ENCODE assay signal across 11 cellular contexts in the genomic region with DNA sequence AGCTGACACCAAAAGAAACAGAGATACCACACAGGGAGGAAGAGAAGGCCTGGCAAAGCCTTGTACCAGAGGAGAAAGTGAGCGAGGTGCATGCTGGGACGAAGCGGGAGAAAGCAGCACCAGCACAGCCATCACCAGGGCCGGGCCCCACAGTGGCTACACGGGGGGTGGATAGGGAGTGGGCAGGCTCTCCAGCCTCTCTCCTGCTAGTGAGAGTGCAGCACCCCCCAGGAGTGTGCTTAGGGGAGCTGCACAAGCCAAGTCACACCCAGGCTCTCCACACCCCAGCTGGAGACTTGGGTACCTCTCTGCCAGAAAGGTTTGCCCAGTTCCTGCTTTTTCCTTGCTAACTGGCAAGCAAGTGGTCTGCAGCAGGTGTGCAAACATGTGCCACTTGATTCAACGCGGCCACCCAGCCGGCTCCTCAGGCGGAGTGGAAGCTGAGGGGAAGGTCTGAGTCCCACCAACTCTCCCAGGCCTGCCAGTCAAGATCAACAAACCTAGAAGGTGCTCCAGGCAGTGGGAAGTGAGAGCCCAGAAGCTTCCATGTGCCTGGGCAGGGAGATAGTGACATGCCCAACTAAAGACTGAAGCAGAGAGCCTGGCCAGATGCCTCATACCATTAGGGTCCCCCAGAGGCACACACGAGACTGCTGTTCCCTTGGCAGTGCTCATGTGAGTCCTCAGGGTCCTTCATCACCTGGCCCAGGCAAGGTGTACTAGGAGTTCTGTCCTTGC. TPM values are rescaled to one million over a fixed set of nuclear protein-coding genes. Genes with fewer than 3 reads are reported as not detected.
DNase-seq lines count a peak whose midpoint lies in the region; ATAC-seq and TF ChIP-seq lines count a peak whose summit lies in the region.
"Had no signal": no experiment of that assay in that cellular context is flagged by ENCODE, and none has a peak within 500 bp of the region (broad histone marks: within the 10 kb centered on the region; RNA-seq: fewer than 3 reads in every experiment).

No MANE protein-coding gene starts in this region.

- no peaks in the 10 kb centered on the region for H3K9me3 ChIP-seq in CD4-positive, CD25-positive, alpha-beta regulatory T cell (ENCODE audit: control insufficient read depth in 2 of 2, low read length in 2 of 2)
- H3K9me3 ChIP-seq in SU-DHL-6 (ENCODE audit: insufficient read depth, low read length), result no peaks in the 10 kb centered on the region
- no peaks in the 10 kb centered on the region for H3K9me3 ChIP-seq in lung (ENCODE audit: control insufficient read depth in 2 of 2, insufficient read depth in 1 of 2, low read length in 1 of 2)
- H3K9me3 ChIP-seq: pancreas had no signal

- H3K4me3 Mint-ChIP-seq in CD4-positive, CD25-positive, alpha-beta regulatory T cell, result no peak overlapping the region
- H3K4me3 Mint-ChIP-seq: activated T-cell treated with anti-CD3 and anti-CD28 coated beads, Interleukin-2, amount 50 U/mL, for 4 hours had no signal

- peaks cover 41% of the 10 kb centered on the region for H3F3A ChIP-seq in SU-DHL-6 (ENCODE audit: insufficient read depth)

- H3K9me2 ChIP-seq in SU-DHL-6 (replicated peaks; ENCODE audit: insufficient read depth, low read length), result no peaks in the 10 kb centered on the region

- H3K9me3 Mint-ChIP-seq in CD4-positive, CD25-positive, alpha-beta regulatory T cell, result no peaks in the 10 kb centered on the region
- H3K9me3 Mint-ChIP-seq: activated T-cell treated with anti-CD3 and anti-CD28 coated beads, Interleukin-2, amount 50 U/mL, for 4 hours had no signal

- H3K27me3 ChIP-seq in CD4-positive, CD25-positive, alpha-beta regulatory T cell (ENCODE audit: control insufficient read depth, insufficient read depth, low read length), result no peaks in the 10 kb centered on the region
- H3K27me3 ChIP-seq in H7 (ENCODE audit: control insufficient read depth, insufficient read depth, low read length) (no peaks in the 10 kb centered on the region), SU-DHL-6 (ENCODE audit: low read length) (no peaks in the 10 kb centered on the region), lung (ENCODE audit: control insufficient read depth, insufficient read depth) (no peaks in the 10 kb centered on the region)
- H3K27me3 ChIP-seq: pancreas had no signal

- peaks cover 5% of the 10 kb centered on the region; the same call in 1 of the 2 replicates for H4K20me1 ChIP-seq in SU-DHL-6 (ENCODE audit: low read depth, low read length)

- H3K9ac ChIP-seq in SU-DHL-6 (ENCODE audit: low read length), result 0 out of 2 replicates have a peak overlapping the region, but pooled peaks have one; percentile 4

- H3K27me3 Mint-ChIP-seq in CD4-positive, CD25-positive, alpha-beta regulatory T cell, result no peaks in the 10 kb centered on the region

- peaks cover 16% of the 10 kb centered on the region; the same call in 1 of the 2 replicates for H3K79me2 ChIP-seq in SU-DHL-6 (ENCODE audit: insufficient read depth, low read length)

- H3K4me3 ChIP-seq in CD4-positive, CD25-positive, alpha-beta regulatory T cell (ENCODE audit: low read depth, low read length), result no peak overlapping the region
- no peak overlapping the region for H3K4me3 ChIP-seq in H7 (ENCODE audit: insufficient read depth, low read depth, low read length)
- no peak overlapping the region for H3K4me3 ChIP-seq in SU-DHL-6 (ENCODE audit: insufficient read depth, low read length, poor library complexity, severe bottlenecking)
- no peak overlapping the region for H3K4me3 ChIP-seq in lung
- H3K4me3 ChIP-seq: pancreas had no signal

- TF ChIP-seq CTCF in SU-DHL-6 (IDR thresholded peaks at IDR 0.05; ENCODE audit: insufficient read depth, low read length, poor library complexity, severe bottlenecking), result no peak
- no peak for TF ChIP-seq CTCF in lung (IDR thresholded peaks at IDR 0.05; ENCODE audit: control extremely low read depth, extremely low read depth)

- ATAC-seq in CD4-positive, CD25-positive, alpha-beta regulatory T cell (ENCODE audit: low read depth in 2 of 2), result no peak
- ATAC-seq in lung (ENCODE audit: insufficient read depth, low FRiP score) (no peak), GM19023 (IDR thresholded peaks at IDR 0.05; ENCODE audit: unreplicated experiment) (no peak), GM19395 (IDR thresholded peaks at IDR 0.05; ENCODE audit: unreplicated experiment) (no peak)
- ATAC-seq: activated T-cell treated with anti-CD3 and anti-CD28 coated beads, Interleukin-2, amount 50 U/mL, for 4 hours; pancreas had no signal

- no peaks in the 10 kb centered on the region for H3K4me1 ChIP-seq in CD4-positive, CD25-positive, alpha-beta regulatory T cell (ENCODE audit: control insufficient read depth, insufficient read depth, low read length, poor library complexity, severe bottlenecking)
- peaks cover 0 to 21% of the 10 kb centered on the region in 2 donors for H3K4me1 ChIP-seq in lung (ENCODE audit: control insufficient read depth in 2 of 2, insufficient read depth in 2 of 2, low read length in 2 of 2)
- H3K4me1 ChIP-seq: pancreas had no signal

- H3K27ac Mint-ChIP-seq in CD4-positive, CD25-positive, alpha-beta regulatory T cell, result peak overlapping the region; percentile 8 to 50 (median 26)

- H2AFZ ChIP-seq in SU-DHL-6 (ENCODE audit: low read depth, low read length, severe bottlenecking), result no peak overlapping the region

- 74 to 93% methylated on average over 10 of the region's 10 CpGs for WGBS in lung, 2 donors

- peaks cover 35% of the 10 kb centered on the region for H3K36me3 Mint-ChIP-seq in CD4-positive, CD25-positive, alpha-beta regulatory T cell

- no peak overlapping the region for H3K27ac ChIP-seq in CD4-positive, CD25-positive, alpha-beta regulatory T cell (ENCODE audit: insufficient read depth, low read length, poor library complexity, severe bottlenecking)
- H3K27ac ChIP-seq in SU-DHL-6 (ENCODE audit: low read depth, low read length), result peak overlapping the region; percentile 87
- H3K27ac ChIP-seq in lung (ENCODE audit: low read depth in 1 of 2, low read length in 1 of 2), result peak overlapping the region in 1 of 2 donors; percentile 12
- H3K27ac ChIP-seq: pancreas had no signal

- peaks cover 0 to 14% (median 8%) of the 10 kb centered on the region in 4 donors for H3K4me1 Mint-ChIP-seq in CD4-positive, CD25-positive, alpha-beta regulatory T cell

- H3K4me2 ChIP-seq in SU-DHL-6 (ENCODE audit: low read depth, low read length, poor library complexity, severe bottlenecking), result peak overlapping the region; percentile 46

- H3K36me3 ChIP-seq in CD4-positive, CD25-positive, alpha-beta regulatory T cell (ENCODE audit: control insufficient read depth, insufficient read depth, low read length), result peaks cover 70% of the 10 kb centered on the region
- H3K36me3 ChIP-seq in H7 (replicated peaks; ENCODE audit: control insufficient read depth, insufficient read depth, low read length) (peaks cover 25% of the 10 kb centered on the region), SU-DHL-6 (ENCODE audit: low read length) (peaks cover 9% of the 10 kb centered on the region; the same call in 1 of the 2 replicates), lung (ENCODE audit: control insufficient read depth in 2 of 2, insufficient read depth in 2 of 2, low read length in 2 of 2) (peaks cover 11 to 39% of the 10 kb centered on the region in 2 donors)

- no peak for DNase-seq in CD4-positive, CD25-positive, alpha-beta regulatory T cell
- peak; percentile 42 for DNase-seq in H7
- peak; percentile 28 for DNase-seq in lung (ENCODE audit: low spot score)
- DNase-seq in pons (ENCODE audit: low spot score), result no peak
- no peak for DNase-seq in OCI-M1 (lab: John Stamatoyannopoulos, UW)
- DNase-seq: activated T-cell treated with anti-CD3 and anti-CD28 coated beads, Interleukin-2, amount 50 U/mL, for 4 hours; kidney glomerular epithelial cell had no signal

RNA-seq across cellular contexts. Expression of gene BICD2, which starts 39.9 kb away (rescaled TPM):
- 29.3 TPM for total RNA-seq in CD4-positive, CD25-positive, alpha-beta regulatory T cell
- polyA plus RNA-seq in CD4-positive, CD25-positive, alpha-beta regulatory T cell, result 1 to 10 TPM; 5.6 to 9.8 (median 7.6) TPM
- total RNA-seq in H7 (2014; rRNA removed; shearing (Covaris generic)), result 34.3 and 42.2 TPM in 2 replicates
- total RNA-seq in lung, result 10 to 100 TPM; 32.9 to 33.2 TPM
- 10 to 100 TPM; 13.8 to 20.0 TPM for polyA plus RNA-seq in lung

RNA-seq across cellular contexts. Expression of gene IPPK, which starts 54.8 kb away (rescaled TPM):
- total RNA-seq in CD4-positive, CD25-positive, alpha-beta regulatory T cell, result 9.2 TPM
- 1 to 10 TPM; 3.8 to 5.9 (median 5.4) TPM for polyA plus RNA-seq in CD4-positive, CD25-positive, alpha-beta regulatory T cell
- total RNA-seq in H7 (2014; rRNA removed; shearing (Covaris generic)), result 10.6 and 12.5 TPM in 2 replicates
- total RNA-seq in lung, result 1 to 10 TPM; 6.7 to 6.9 TPM
- 1 to 10 TPM; 6.0 to 9.6 TPM for polyA plus RNA-seq in lung

Comparison
In these comparisons a context has a peak if more than half of its experiments do, and no peak if none do; other contexts are left out.
1. DNase-seq: peak in H7 (single experiment) and lung (single experiment); none in CD4-positive, CD25-positive, alpha-beta regulatory T cell (0 of 3), pons (single experiment) and OCI-M1 (single experiment).